Comparison of ENCODE assay signal across 10 cellular contexts in genomic region chr5:79774171-79774854, GRCh38.
DNase-seq lines count a peak whose midpoint lies in the region; ATAC-seq, FAIRE-seq and TF ChIP-seq lines count a peak whose summit lies in the region.
"Had no signal": no experiment of that assay in that cellular context is flagged by ENCODE, and none has a peak within 500 bp of the region (broad histone marks: within the 10 kb centered on the region; RNA-seq: fewer than 3 reads in every experiment).

No MANE protein-coding gene starts in this region.

- H3K4me1 ChIP-seq in kidney (ENCODE audit: control insufficient read depth in 1 of 2, insufficient read depth in 1 of 2, low read depth in 1 of 2, low read length in 2 of 2), result peaks cover 7 to 21% of the 10 kb centered on the region in 2 donors

- no peaks in the 10 kb centered on the region for H3K36me3 ChIP-seq in kidney (ENCODE audit: control insufficient read depth in 1 of 2, insufficient read depth in 2 of 2, low read length in 2 of 2)

- no peaks in the 10 kb centered on the region for H3K27me3 Mint-ChIP-seq in activated T-helper 1 cell treated with anti-CD3 and anti-CD28 coated beads, Interleukin-12 subunit alpha, Interleukin-12 subunit beta, Interleukin-2, Interleukin-4 antibody, amounts not matched to agents 30 ng/mL and 10 ng/mL and 1 ng/mL, durations not matched to agents 14 hours and 24 hours and 36 hours (ENCODE audit: insufficient read depth)

- no peak overlapping the region for H3K27ac ChIP-seq in kidney (ENCODE audit: low read depth in 2 of 2, low read length in 2 of 2)
- H3K27ac ChIP-seq: epithelial cell of prostate had no signal

- intact Hi-C loops in activated T-helper 1 cell treated with anti-CD3 and anti-CD28 coated beads, Interleukin-12 subunit alpha, Interleukin-12 subunit beta, Interleukin-2, Interleukin-4 antibody, amounts not matched to agents 30 ng/mL and 10 ng/mL and 1 ng/mL, durations not matched to agents 14 hours and 24 hours and 36 hours (cut with micrococcal nuclease), result no loop called here
- intact Hi-C loops in kidney (cut with DNase I), result no loop called here

- no peaks in the 10 kb centered on the region for H3K4me1 Mint-ChIP-seq in activated T-helper 1 cell treated with anti-CD3 and anti-CD28 coated beads, Interleukin-12 subunit alpha, Interleukin-12 subunit beta, Interleukin-2, Interleukin-4 antibody, amounts not matched to agents 30 ng/mL and 10 ng/mL and 1 ng/mL, durations not matched to agents 14 hours and 24 hours and 36 hours (ENCODE audit: low read depth)
- H3K4me1 Mint-ChIP-seq: IgD-negative memory B cell had no signal

- H3K27ac Mint-ChIP-seq in activated T-helper 1 cell treated with anti-CD3 and anti-CD28 coated beads, Interleukin-12 subunit alpha, Interleukin-12 subunit beta, Interleukin-2, Interleukin-4 antibody, amounts not matched to agents 30 ng/mL and 10 ng/mL and 1 ng/mL, durations not matched to agents 14 hours and 24 hours and 36 hours, result peak overlapping the region; percentile 16
- H3K27ac Mint-ChIP-seq: IgD-negative memory B cell had no signal

- no peak for FAIRE-seq in kidney (lab: Jason Lieb, UNC)

- H3K9me3 ChIP-seq in kidney (ENCODE audit: control insufficient read depth in 1 of 2, low read length in 2 of 2), result peaks cover 0 to 4% of the 10 kb centered on the region in 2 donors

- H3K9me3 Mint-ChIP-seq in activated T-helper 1 cell treated with anti-CD3 and anti-CD28 coated beads, Interleukin-12 subunit alpha, Interleukin-12 subunit beta, Interleukin-2, Interleukin-4 antibody, amounts not matched to agents 30 ng/mL and 10 ng/mL and 1 ng/mL, durations not matched to agents 14 hours and 24 hours and 36 hours, result no peaks in the 10 kb centered on the region

- H3K9ac ChIP-seq in kidney (ENCODE audit: low read length in 2 of 2), result no peak overlapping the region

- ATAC-seq in HG02610 (IDR thresholded peaks at IDR 0.05; ENCODE audit: unreplicated experiment), result no peak
- no peak for ATAC-seq in HG02840 (IDR thresholded peaks at IDR 0.05; ENCODE audit: low FRiP score, unreplicated experiment)
- no peak for ATAC-seq in GM18519 (IDR thresholded peaks at IDR 0.05; ENCODE audit: low FRiP score, unreplicated experiment)

- no peak overlapping the region for H3K4me3 Mint-ChIP-seq in activated T-helper 1 cell treated with anti-CD3 and anti-CD28 coated beads, Interleukin-12 subunit alpha, Interleukin-12 subunit beta, Interleukin-2, Interleukin-4 antibody, amounts not matched to agents 30 ng/mL and 10 ng/mL and 1 ng/mL, durations not matched to agents 14 hours and 24 hours and 36 hours
- H3K4me3 Mint-ChIP-seq: IgD-negative memory B cell had no signal

- H3K36me3 Mint-ChIP-seq in activated T-helper 1 cell treated with anti-CD3 and anti-CD28 coated beads, Interleukin-12 subunit alpha, Interleukin-12 subunit beta, Interleukin-2, Interleukin-4 antibody, amounts not matched to agents 30 ng/mL and 10 ng/mL and 1 ng/mL, durations not matched to agents 14 hours and 24 hours and 36 hours (ENCODE audit: low read depth), result peaks cover 2% of the 10 kb centered on the region
- H3K36me3 Mint-ChIP-seq: IgD-negative memory B cell had no signal

- peak; percentile 50 for DNase-seq in D341Med (ENCODE audit: low spot score)
- no peak for DNase-seq in HFF-Myc (ENCODE audit: extremely low read depth, low read depth)
- no peak for DNase-seq in activated T-helper 1 cell treated with anti-CD3 and anti-CD28 coated beads, Interleukin-12 subunit alpha, Interleukin-12 subunit beta, Interleukin-2, Interleukin-4 antibody, amounts not matched to agents 30 ng/mL and 10 ng/mL and 1 ng/mL, durations not matched to agents 14 hours and 24 hours and 36 hours (ENCODE audit: low spot score)
- DNase-seq in kidney, result peak; percentile 37
- no peak for DNase-seq in NCI-H446 treated with DMSO at 0.1 percent for 48 hours (lab: John Stamatoyannopoulos, UW)

- H3K4me3 ChIP-seq in HFF-Myc (replicated peaks; ENCODE audit: low read depth, low read length) (no peak overlapping the region), kidney (ENCODE audit: low read length in 2 of 2) (no peak overlapping the region)

- TF ChIP-seq CTCF in HFF-Myc (IDR thresholded peaks at IDR 0.05; ENCODE audit: low read depth, low read length, missing control alignments), result peak; percentile 47
- TF ChIP-seq CTCF in kidney (IDR thresholded peaks at IDR 0.05; ENCODE audit: borderline replicate concordance, extremely low read depth, insufficient read depth), result peak; percentile 28

Comparison
In these comparisons a context has a peak if more than half of its experiments do, and no peak if none do; other contexts are left out.
1. DNase-seq: peak in D341Med (single experiment) and kidney (single experiment); none in HFF-Myc (single experiment), activated T-helper 1 cell treated with anti-CD3 and anti-CD28 coated beads, Interleukin-12 subunit alpha, Interleukin-12 subunit beta, Interleukin-2, Interleukin-4 antibody, amounts not matched to agents 30 ng/mL and 10 ng/mL and 1 ng/mL, durations not matched to agents 14 hours and 24 hours and 36 hours (single experiment) and NCI-H446 treated with DMSO at 0.1 percent for 48 hours (single experiment).